ENCODE assay signal across 30 cellular contexts in genomic region chr15:29252231-29252630, GRCh38.
"Had no signal": no experiment of that assay in that cellular context is flagged by ENCODE, and none has a peak within 500 bp of the region (broad histone marks: within the 10 kb centered on the region; RNA-seq: fewer than 3 reads in every experiment).

No MANE protein-coding gene starts in this region.

- ATAC-seq: naive thymus-derived CD8-positive, alpha-beta T cell; natural killer cell treated with Interleukin-12 subunit alpha and Interleukin-12 subunit beta and Interleukin-15 and Interleukin-18, amount 100 ng/mL, for 72 hours; psoas muscle; right cardiac atrium; sciatic nerve; stimulated activated memory B cell treated with anti-CD40 and anti-IgM and Interleukin-4, amounts not matched to agents 10 μg/mL and 1 μg/mL and 100 μg/mL, for 72 hours; stimulated activated naive CD8-positive, alpha-beta T cell treated with anti-CD3 and anti-CD28 coated beads, Interleukin-15, amount 100 ng/mL, for 72 hours; stimulated activated naive CD8-positive, alpha-beta T cell treated with anti-CD3 and anti-CD28 coated beads, Interleukin-15, Interleukin-2, amounts not matched to agents 100 U/mL and 50 U/mL, for 24 hours; upper lobe of right lung had no signal

- H3K9me3 ChIP-seq: neutrophil, ovary, suprapubic skin, testis, tibial artery, transverse colon, upper lobe of right lung, uterus had no signal

- H2AFZ ChIP-seq: parathyroid adenoma had no signal

- H3K9ac ChIP-seq: parathyroid adenoma had no signal

- H3K27ac ChIP-seq: neutrophil, ovary, parathyroid adenoma, psoas muscle, skin epidermis, spleen, suprapubic skin, testis, tibial artery, transverse colon, upper lobe of right lung, uterus had no signal

- H3K4me1 ChIP-seq: parathyroid adenoma, psoas muscle, spleen, suprapubic skin, testis, tibial artery, transverse colon, upper lobe of right lung, uterus had no signal

- H3K4me3 ChIP-seq: ovary, psoas muscle, skin epidermis, smooth muscle cell, spleen, suprapubic skin, testis, tibial artery, transverse colon, upper lobe of right lung, uterus had no signal

- DNase-seq: naive thymus-derived CD8-positive, alpha-beta T cell; nephron progenitor cell; nucleus accumbens; ovary; posterior cingulate gyrus; psoas muscle; right cardiac atrium; spleen; stimulated activated CD4-positive, alpha-beta T cell treated with anti-CD3 and anti-CD28 coated beads, Interleukin-12 subunit alpha, Interleukin-12 subunit beta, amount 100 ng/mL, for 4 hours; stimulated activated CD4-positive, alpha-beta T cell treated with anti-CD3 and anti-CD28 coated beads, Interleukin-1b, Interleukin-23, amount 100 ng/mL, for 48 hours; stimulated activated CD4-positive, alpha-beta T cell treated with anti-CD3 and anti-CD28 coated beads, Interleukin-4, amount 100 ng/mL, for 1 hour; stimulated activated CD4-positive, alpha-beta T cell treated with anti-CD3 and anti-CD28 coated beads, Interleukin-4, amount 100 ng/mL, for 4 hours; stimulated activated CD8-positive, alpha-beta memory T cell treated with anti-CD3 and anti-CD28 coated beads, Interleukin-4, amount 100 ng/mL, for 48 hours; stimulated activated naive CD4-positive, alpha-beta T cell; stimulated activated naive CD8-positive, alpha-beta T cell treated with anti-CD3 and anti-CD28 coated beads, Interleukin-15, amount 100 ng/mL, for 72 hours; stimulated activated naive CD8-positive, alpha-beta T cell treated with anti-CD3 and anti-CD28 coated beads, Interleukin-15, Interleukin-2, amounts not matched to agents 100 U/mL and 50 U/mL, for 24 hours; substantia nigra; testis; tibial artery; transverse colon; upper lobe of right lung; uterus had no signal

- H3K79me2 ChIP-seq: parathyroid adenoma had no signal

- H3K27me3 ChIP-seq: ovary, suprapubic skin, testis, tibial artery, transverse colon, upper lobe of right lung, uterus had no signal

- H3K4me2 ChIP-seq: smooth muscle cell had no signal

- H3K36me3 ChIP-seq: neutrophil, ovary, spleen, suprapubic skin, tibial artery, transverse colon, upper lobe of right lung, uterus had no signal
